In genomic region chr1:58165073-58165472, GRCh38 we compare ENCODE assay signal across 24 cellular contexts.
DNase-seq lines count a peak whose midpoint lies in the region; ATAC-seq and TF ChIP-seq lines count a peak whose summit lies in the region.
"Had no signal": no experiment of that assay in that cellular context is flagged by ENCODE, and none has a peak within 500 bp of the region (broad histone marks: within the 10 kb centered on the region; RNA-seq: fewer than 3 reads in every experiment).

No MANE protein-coding gene starts in this region.

- POLR2A ChIA-PET in PC-3 (lab: Charles Lee; ENCODE audit: unreplicated experiment): no interaction called here

- TF ChIP-seq CTCF in PC-3 (conservative IDR thresholded peaks at IDR 0.05; ENCODE audit: low read depth, low read length): no peak

- H3K4me2 ChIP-seq in GM23248 (ENCODE audit: unreplicated experiment) (no peak overlapping the region), Karpas-422 (ENCODE audit: low read depth, low read length, poor library complexity, severe bottlenecking) (no peak overlapping the region), PC-3 (ENCODE audit: low read length) (no peak overlapping the region)

- no peaks in the 10 kb centered on the region for H4K20me1 ChIP-seq in GM23248 (ENCODE audit: insufficient read depth)
- no peaks in the 10 kb centered on the region for H4K20me1 ChIP-seq in Karpas-422 (ENCODE audit: insufficient read depth, low read depth, low read length)
- no peaks in the 10 kb centered on the region for H4K20me1 ChIP-seq in PC-3 (ENCODE audit: low read length)

- H3K4me1 ChIP-seq in GM23248 (ENCODE audit: insufficient read depth) (no peaks in the 10 kb centered on the region), Karpas-422 (ENCODE audit: low read length) (peaks cover 51% of the 10 kb centered on the region), PC-3 (ENCODE audit: insufficient read depth, low read length) (no peaks in the 10 kb centered on the region)

- H3K9me2 ChIP-seq in GM23248 (ENCODE audit: insufficient read depth) (no peaks in the 10 kb centered on the region), Karpas-422 (replicated peaks; ENCODE audit: insufficient read depth, low read length) (no peaks in the 10 kb centered on the region), PC-3 (replicated peaks; ENCODE audit: low read length) (no peaks in the 10 kb centered on the region)

- H3K36me3 ChIP-seq in GM23248 (ENCODE audit: low read depth) (no peaks in the 10 kb centered on the region), Karpas-422 (ENCODE audit: insufficient read depth, low read length) (no peaks in the 10 kb centered on the region), PC-3 (ENCODE audit: low read depth, low read length) (no peaks in the 10 kb centered on the region)

- in situ Hi-C loops in GM23248 (cut with MboI): loop anchor here (25.0 kb wide), 1 partner anchor 1328 kb away; no protein-coding TSS in a partner anchor

- BruUV-seq in PC-3 (replicated peaks; lab: Mats Ljungman, UMichigan): no TSS peak

- no peaks in the 10 kb centered on the region for H3K27me3 ChIP-seq in GM23248 (replicated peaks; ENCODE audit: insufficient read depth)
- H3K27me3 ChIP-seq in Karpas-422 (ENCODE audit: low read length): no peaks in the 10 kb centered on the region
- no peaks in the 10 kb centered on the region for H3K27me3 ChIP-seq in PC-3 (ENCODE audit: low read length)

- CTCF ChIA-PET in PC-3 (lab: Charles Lee): no interaction called here

- WGBS in GM23248 (ENCODE audit: low coverage in 1 of 2, low lambda C conversion rate in 2 of 2, missing lambda C conversion rate in 2 of 2), 2 experiments: 25 to 27% methylated on average over 6 of the region's 6 CpGs

- no peak overlapping the region for H2AFZ ChIP-seq in GM23248
- H2AFZ ChIP-seq in Karpas-422 (ENCODE audit: low read length): peak overlapping the region; percentile 72
- H2AFZ ChIP-seq in PC-3 (ENCODE audit: low read length): no peak overlapping the region

- DNase-seq in GM23248: peak; percentile 8
- DNase-seq in Karpas-422: peak; percentile 61
- no peak for DNase-seq in HUDEP-2 (lab: John Stamatoyannopoulos, UW; ENCODE audit: unreplicated experiment in 76 of 76)
- no peak for DNase-seq in PC-3
- DNase-seq in stimulated activated CD4-positive, alpha-beta T cell treated with anti-CD3 and anti-CD28 coated beads, Interleukin-4, amount 100 ng/mL, for 24 hours: no peak
- DNase-seq: activated CD4-positive, alpha-beta T cell treated with anti-CD3 and anti-CD28 coated beads, Interleukin-2, amount 50 U/mL, for 48 hours; activated CD8-positive, alpha-beta memory T cell treated with anti-CD3 and anti-CD28 coated beads, Interleukin-2, amount 50 U/mL, for 48 hours; activated effector memory CD4-positive, alpha-beta T cell treated with Interleukin-2 at 50 U/mL for 16 hours; activated naive CD8-positive, alpha-beta T cell treated with anti-CD3 and anti-CD28 coated beads, Interleukin-2, amount 50 U/mL, for 24 hours; CD8-positive, alpha-beta memory T cell; cerebellar nuclear complex; GOT3; head of caudate nucleus; Kasumi-1; mesenchymal stem cell; NCI-H1436 treated with DMSO at 0.1 percent for 48 hours; NCI-H524; stimulated activated CD4-positive, alpha-beta T cell treated with anti-CD3 and anti-CD28 coated beads, Interleukin-1b, Interleukin-23, amount 100 ng/mL, for 48 hours; stimulated activated naive CD4-positive, alpha-beta T cell treated with Interleukin-2 at 50 U/mL for 16 hours had no signal

- no peak overlapping the region for H3K4me3 ChIP-seq in GM23248
- H3K4me3 ChIP-seq in Karpas-422 (ENCODE audit: low read length): no peak overlapping the region
- no peak overlapping the region for H3K4me3 ChIP-seq in PC-3 (ENCODE audit: low read length)
- H3K4me3 ChIP-seq: skin epidermis had no signal

- H3K9ac ChIP-seq in GM23248 (no peak overlapping the region), Karpas-422 (ENCODE audit: low read length) (peak overlapping the region; percentile 20; the same call in 1 of the 2 replicates), PC-3 (ENCODE audit: low read length) (no peak overlapping the region)

- H3K27ac ChIP-seq in GM23248 (no peak overlapping the region), Karpas-422 (ENCODE audit: low read length) (peak overlapping the region; percentile 56), PC-3 (ENCODE audit: low read length) (no peak overlapping the region)
- H3K27ac ChIP-seq: skin epidermis had no signal

- H3F3A ChIP-seq in GM23248 (ENCODE audit: insufficient read depth) (no peaks in the 10 kb centered on the region), PC-3 (ENCODE audit: low read length, unreplicated experiment) (no peaks in the 10 kb centered on the region)

- ATAC-seq in GM18505 (IDR thresholded peaks at IDR 0.05; ENCODE audit: unreplicated experiment) (peak; percentile 79), GM21717 (IDR thresholded peaks at IDR 0.05; ENCODE audit: unreplicated experiment) (no peak), PC-3 (no peak)
- ATAC-seq: activated naive CD8-positive, alpha-beta T cell treated with anti-CD3 and anti-CD28 coated beads, Interleukin-2, amount 50 U/mL, for 24 hours; SK-N-SH treated with all-trans-retinoic acid at 6 μM for 48 hours; WTC11 had no signal

- intact Hi-C loops in PC-3 (cut with micrococcal nuclease): no loop called here

- H3K9me3 ChIP-seq in GM23248 (ENCODE audit: low read depth) (no peaks in the 10 kb centered on the region), Karpas-422 (ENCODE audit: low read length) (no peaks in the 10 kb centered on the region), PC-3 (ENCODE audit: low read length) (no peaks in the 10 kb centered on the region)

- no peak for TF ChIP-seq POLR2A in GM18505 (IDR thresholded peaks at IDR 0.05; ENCODE audit: borderline replicate concordance, extremely low read depth, insufficient read depth, insufficient read length)

- no peaks in the 10 kb centered on the region for H3K79me2 ChIP-seq in GM23248 (ENCODE audit: insufficient read depth)
- no peaks in the 10 kb centered on the region for H3K79me2 ChIP-seq in Karpas-422 (ENCODE audit: low read length)
- no peaks in the 10 kb centered on the region for H3K79me2 ChIP-seq in PC-3 (ENCODE audit: low read length)

Comparison
In these comparisons a context has a peak if more than half of its experiments do, and no peak if none do; other contexts are left out.
1. DNase-seq: peak in GM23248 (single experiment) and Karpas-422 (single experiment); none in HUDEP-2 (0 of 76), PC-3 (single experiment) and stimulated activated CD4-positive, alpha-beta T cell treated with anti-CD3 and anti-CD28 coated beads, Interleukin-4, amount 100 ng/mL, for 24 hours (single experiment).